8 cellular contexts compared by ENCODE assay signal in the genomic region with DNA sequence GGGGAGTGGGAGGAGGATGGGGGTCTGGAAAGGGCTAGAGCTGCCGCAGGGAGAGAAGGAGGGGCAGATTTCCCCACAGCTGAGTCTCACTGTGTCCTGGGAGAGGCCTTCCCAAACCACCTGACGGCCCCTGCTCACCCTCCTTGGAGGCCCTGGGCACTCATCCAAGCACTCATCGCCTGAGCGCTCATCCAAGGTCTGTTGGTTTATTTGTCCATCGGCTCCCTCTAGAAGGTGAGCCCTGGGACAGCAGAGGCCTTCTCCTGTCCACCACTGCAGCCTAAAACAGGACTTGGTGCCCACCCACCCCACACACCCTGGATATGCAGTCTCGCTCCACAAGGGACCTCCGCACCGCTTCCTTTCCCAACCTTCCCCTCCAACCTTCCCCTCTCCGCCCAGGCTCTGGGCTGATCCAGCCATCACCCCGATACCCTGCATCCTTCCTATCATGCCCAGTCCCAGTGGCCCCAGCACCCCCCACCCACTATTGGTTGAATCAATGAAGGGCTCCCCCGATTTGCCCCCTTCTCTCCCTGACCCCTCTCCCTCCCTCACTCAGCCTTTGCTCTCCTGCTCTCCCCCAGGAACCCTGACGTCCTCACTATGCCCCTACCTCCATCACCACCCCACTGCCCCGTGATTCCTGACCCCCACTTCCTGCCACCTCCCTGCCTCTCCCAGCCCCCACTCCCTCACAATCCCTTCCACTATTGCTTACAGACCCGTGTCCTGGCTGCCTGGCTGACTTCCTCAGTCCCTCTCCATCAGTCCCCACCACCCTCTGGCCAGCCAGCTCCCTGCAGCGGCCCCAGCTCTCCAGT. TPM values are rescaled to one million over a fixed set of nuclear protein-coding genes. Genes with fewer than 3 reads are reported as not detected.
DNase-seq lines count a peak whose midpoint lies in the region; ATAC-seq and TF ChIP-seq lines count a peak whose summit lies in the region.

No MANE protein-coding gene starts in this region.

- H3K27me3 Mint-ChIP-seq in activated T-cell treated with anti-CD3 and anti-CD28 coated beads, Interleukin-2, amount 50 U/mL, for 72 hours (ENCODE audit: low read depth): no peaks in the 10 kb centered on the region

- H3K18ac ChIP-seq in mesendoderm (ENCODE audit: low read length): no peak overlapping the region

- H3K27me3 ChIP-seq in PC-3 (ENCODE audit: low read length) (no peaks in the 10 kb centered on the region), mesendoderm (ENCODE audit: insufficient read depth, low read length, poor library complexity) (no peaks in the 10 kb centered on the region), vagina (no peaks in the 10 kb centered on the region)

- no peak overlapping the region for H4K5ac ChIP-seq in mesendoderm (ENCODE audit: low read length)

- no peaks in the 10 kb centered on the region for H4K20me1 ChIP-seq in PC-3 (ENCODE audit: low read length)

- H2AFZ ChIP-seq in PC-3 (ENCODE audit: low read length): no peak overlapping the region

- H3K4me1 ChIP-seq in PC-3 (ENCODE audit: insufficient read depth, low read length): no peaks in the 10 kb centered on the region; the same call in 1 of the 2 replicates
- no peaks in the 10 kb centered on the region for H3K4me1 ChIP-seq in mesendoderm (ENCODE audit: control insufficient read depth, low read depth, low read length)
- H3K4me1 ChIP-seq in vagina: peaks cover 33% of the 10 kb centered on the region

- H3K27ac ChIP-seq in PC-3 (ENCODE audit: low read length): no peak overlapping the region
- peak overlapping the region; percentile 67 to 92 for H3K27ac ChIP-seq in coronary artery
- no peak overlapping the region for H3K27ac ChIP-seq in mesendoderm (ENCODE audit: low read depth, low read length)
- H3K27ac ChIP-seq in vagina: peak overlapping the region; percentile 86

- no TSS peak for BruUV-seq in PC-3 (replicated peaks; lab: Mats Ljungman, UMichigan)

- peaks cover 1 to 3% of the 10 kb centered on the region in 2 donors for H3K36me3 Mint-ChIP-seq in activated T-cell treated with anti-CD3 and anti-CD28 coated beads, Interleukin-2, amount 50 U/mL, for 72 hours (ENCODE audit: insufficient read depth in 2 of 2)

- no peak for ATAC-seq in activated T-cell treated with anti-CD3 and anti-CD28 coated beads, Interleukin-2, amount 50 U/mL, for 72 hours (replicated peaks in 1 of 2)
- ATAC-seq in PC-3: peak; percentile 15; the same call in 1 of the 2 replicates
- no peak for ATAC-seq in GM21381 (IDR thresholded peaks at IDR 0.05; ENCODE audit: unreplicated experiment)

- no peak for DNase-seq in activated T-cell treated with anti-CD3 and anti-CD28 coated beads, Interleukin-2, amount 50 U/mL, for 72 hours
- no peak for DNase-seq in activated T-cell treated with anti-CD3 and anti-CD28 coated beads for 4 hours
- peak; percentile 41 for DNase-seq in PC-3
- DNase-seq in coronary artery (ENCODE audit: low spot score): no peak
- peak; percentile 30 for DNase-seq in mesendoderm
- DNase-seq in vagina (ENCODE audit: extremely low spot score in 2 of 2): no peak
- DNase-seq in activated effector memory CD4-positive, alpha-beta T cell treated with Interleukin-2 at 50 U/mL for 16 hours: no peak

- WGBS in mesendoderm (ENCODE audit: extremely low coverage, insufficient coverage, low lambda C conversion rate): no CpG with 5 or more reads among the region's 15 CpGs

- H3K27ac Mint-ChIP-seq in activated T-cell treated with anti-CD3 and anti-CD28 coated beads, Interleukin-2, amount 50 U/mL, for 72 hours: peak overlapping the region; percentile 81

- H3K36me3 ChIP-seq in PC-3 (ENCODE audit: low read depth, low read length) (no peaks in the 10 kb centered on the region), mesendoderm (ENCODE audit: control insufficient read depth, insufficient read depth, low read length) (no peaks in the 10 kb centered on the region), vagina (peaks cover 0 to 27% of the 10 kb centered on the region in 2 donors)

- H3K4me1 Mint-ChIP-seq in activated T-cell treated with anti-CD3 and anti-CD28 coated beads, Interleukin-2, amount 50 U/mL, for 72 hours (ENCODE audit: low read depth): peaks cover 12% of the 10 kb centered on the region

- H3K9me3 ChIP-seq in PC-3 (ENCODE audit: low read length) (no peaks in the 10 kb centered on the region), vagina (no peaks in the 10 kb centered on the region)

- intact Hi-C loops in PC-3 (cut with micrococcal nuclease) (loop anchor here (2.0 kb wide), 1 partner anchor 209 kb away; a partner anchor contains a TSS), vagina (cut with DNase I) (loop anchor here (2.0 kb wide), 1 partner anchor 55 kb away; a partner anchor contains a TSS)

- H3K4ac ChIP-seq in mesendoderm (ENCODE audit: low read depth, low read length): no peak overlapping the region

- H3K9me2 ChIP-seq in PC-3 (replicated peaks; ENCODE audit: low read length): no peaks in the 10 kb centered on the region

- TF ChIP-seq CTCF in PC-3 (conservative IDR thresholded peaks at IDR 0.05; ENCODE audit: low read depth, low read length): no peak
- TF ChIP-seq CTCF in coronary artery (IDR thresholded peaks at IDR 0.05): no peak
- TF ChIP-seq CTCF in vagina (IDR thresholded peaks at IDR 0.05): no peak

- CTCF ChIA-PET in PC-3 (lab: Charles Lee): no interaction called here

- H3K23ac ChIP-seq in mesendoderm (ENCODE audit: low read length): no peak overlapping the region

- no peaks in the 10 kb centered on the region for H3K9me3 Mint-ChIP-seq in activated T-cell treated with anti-CD3 and anti-CD28 coated beads, Interleukin-2, amount 50 U/mL, for 72 hours

- TF ChIP-seq POLR2A in vagina (IDR thresholded peaks at IDR 0.05): no peak

- H3K79me2 ChIP-seq in PC-3 (ENCODE audit: low read length) (peaks cover 17% of the 10 kb centered on the region), mesendoderm (ENCODE audit: control insufficient read depth, insufficient read depth, low read length) (no peaks in the 10 kb centered on the region)

- POLR2A ChIA-PET in PC-3 (lab: Charles Lee; ENCODE audit: unreplicated experiment): interaction anchor here (0.6 to 0.7 kb wide), 3 partner anchors 12 to 80 kb away, joined by 3 to 11 read pairs (median 4); no protein-coding TSS in a partner anchor

- H3K9ac ChIP-seq in PC-3 (ENCODE audit: low read length) (peak overlapping the region; percentile 71), mesendoderm (ENCODE audit: low read length) (peak overlapping the region; percentile 77)

- no peaks in the 10 kb centered on the region for H3F3A ChIP-seq in PC-3 (ENCODE audit: low read length, unreplicated experiment)

- no peak overlapping the region for H2BK15ac ChIP-seq in mesendoderm (replicated peaks; ENCODE audit: low read depth)

- H3K4me2 ChIP-seq in PC-3 (ENCODE audit: low read length): peak overlapping the region; percentile 88
- H3K4me2 ChIP-seq in mesendoderm (ENCODE audit: low read length): peak overlapping the region; percentile 85

- H3K4me3 ChIP-seq in PC-3 (ENCODE audit: low read length) (peak overlapping the region; percentile 81), coronary artery (peak overlapping the region; percentile 88), mesendoderm (ENCODE audit: low read length) (no peak overlapping the region), vagina (peak overlapping the region; percentile 74 to 87)

- H2BK5ac ChIP-seq in mesendoderm (ENCODE audit: low read length): no peak overlapping the region

- H3K56ac ChIP-seq in mesendoderm (ENCODE audit: low read length): peak overlapping the region; percentile 44

- H2AK5ac ChIP-seq in mesendoderm (ENCODE audit: low read length): no peak overlapping the region

- no peak overlapping the region for H4K8ac ChIP-seq in mesendoderm (ENCODE audit: low read depth, low read length)

- no peak overlapping the region for H2BK120ac ChIP-seq in mesendoderm (ENCODE audit: low read depth, low read length)

- H3K79me1 ChIP-seq in mesendoderm (ENCODE audit: low read length): peaks cover 4% of the 10 kb centered on the region

- H3K4me3 Mint-ChIP-seq in activated T-cell treated with anti-CD3 and anti-CD28 coated beads, Interleukin-2, amount 50 U/mL, for 72 hours: peak overlapping the region; percentile 95 to 97

RNA-seq across cellular contexts. Expression of a gene that starts 1.6 kb away (rescaled TPM):
- 10 to 100 TPM; 55.2 to 61.3 TPM for total RNA-seq in activated T-cell treated with anti-CD3 and anti-CD28 coated beads, Interleukin-2, amount 50 U/mL, for 72 hours
- 64.0 and 86.1 TPM in 2 replicates for total RNA-seq in PC-3 (2014; rRNA removed)
- polyA plus RNA-seq in mesendoderm (2013, experiment 1 of 2): 29.1 TPM
- 28.3 TPM for polyA plus RNA-seq in mesendoderm (2013, experiment 2 of 2)
- 147 TPM for total RNA-seq in vagina

RNA-seq across cellular contexts. Expression of a gene that starts 16.1 kb away (rescaled TPM):
- 10 to 100 TPM; 48.5 to 58.9 TPM for total RNA-seq in activated T-cell treated with anti-CD3 and anti-CD28 coated beads, Interleukin-2, amount 50 U/mL, for 72 hours
- 111 and 165 TPM in 2 replicates for total RNA-seq in PC-3 (2014; rRNA removed)
- polyA plus RNA-seq in mesendoderm (2013, experiment 1 of 2): 54.7 TPM
- polyA plus RNA-seq in mesendoderm (2013, experiment 2 of 2): 55.7 TPM
- 33.1 TPM for total RNA-seq in vagina

RNA-seq across cellular contexts. Expression of a gene that starts 53.5 kb away (rescaled TPM):
- total RNA-seq in activated T-cell treated with anti-CD3 and anti-CD28 coated beads, Interleukin-2, amount 50 U/mL, for 72 hours: 10 to 100 TPM; 74.0 to 79.7 TPM
- total RNA-seq in PC-3 (2014; rRNA removed): 48.9 and 59.8 TPM in 2 replicates
- polyA plus RNA-seq in mesendoderm (2013, experiment 1 of 2): 107 TPM
- 110 TPM for polyA plus RNA-seq in mesendoderm (2013, experiment 2 of 2)
- total RNA-seq in vagina: 21.4 TPM

RNA-seq across cellular contexts. Expression of a gene that starts 55.6 kb away (rescaled TPM):
- total RNA-seq in activated T-cell treated with anti-CD3 and anti-CD28 coated beads, Interleukin-2, amount 50 U/mL, for 72 hours: 10 to 100 TPM; 40.6 TPM
- total RNA-seq in PC-3 (2014; rRNA removed) (59.8 and 71.1 TPM in 2 replicates), vagina (65.6 TPM)
- 103 TPM for polyA plus RNA-seq in mesendoderm (2013, experiment 1 of 2)
- 105 TPM for polyA plus RNA-seq in mesendoderm (2013, experiment 2 of 2)

Comparison
In these comparisons a context has a peak if more than half of its experiments do, and no peak if none do; other contexts are left out.
1. DNase-seq: peak in PC-3 (single experiment) and mesendoderm (single experiment); none in activated T-cell treated with anti-CD3 and anti-CD28 coated beads, Interleukin-2, amount 50 U/mL, for 72 hours (0 of 2), activated T-cell treated with anti-CD3 and anti-CD28 coated beads for 4 hours (single experiment), coronary artery (single experiment), vagina (0 of 2) and activated effector memory CD4-positive, alpha-beta T cell treated with Interleukin-2 at 50 U/mL for 16 hours (single experiment).
2. H3K27ac ChIP-seq: peak in coronary artery (2 of 2) and vagina (single experiment); none in PC-3 (single experiment) and mesendoderm (single experiment).